Comparison of ENCODE assay signal across 11 cellular contexts in the genomic region with DNA sequence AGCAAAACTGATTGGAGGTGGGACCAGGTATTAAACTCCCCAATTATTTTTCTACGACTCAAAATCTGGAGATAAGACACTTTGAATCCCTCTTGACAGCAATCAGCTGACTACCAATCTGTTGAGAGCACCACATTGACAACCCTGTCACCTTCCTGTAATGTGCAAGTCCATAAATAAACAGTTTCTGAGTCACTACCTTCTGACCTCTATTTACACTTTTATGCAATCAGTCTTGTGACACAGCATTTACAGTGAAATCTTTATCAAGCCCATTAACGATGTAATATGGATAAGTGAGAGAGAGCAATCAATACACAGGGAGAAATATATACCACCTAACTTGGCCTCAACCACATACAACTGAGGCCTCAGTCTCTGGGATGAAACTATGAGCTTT.
"Had no signal": no experiment of that assay in that cellular context is flagged by ENCODE, and none has a peak within 500 bp of the region (broad histone marks: within the 10 kb centered on the region; RNA-seq: fewer than 3 reads in every experiment).

No MANE protein-coding gene starts in this region.

- DNase-seq: activated naive CD4-positive, alpha-beta T cell treated with anti-CD3 and anti-CD28 coated beads, Interleukin-2, amount 10 ng/mL, durations not matched to agents 7 days and 5 days; central memory CD4-positive, alpha-beta T cell; effector CD4-positive, alpha-beta T cell; foreskin melanocyte; heart right ventricle; midbrain; naive thymus-derived CD8-positive, alpha-beta T cell; stimulated activated CD4-positive, alpha-beta T cell treated with anti-CD3 and anti-CD28 coated beads, Interleukin-2, amount 100 ng/mL, for 48 hours; stimulated activated naive CD8-positive, alpha-beta T cell treated with anti-CD3 and anti-CD28 coated beads, Interleukin-15, Interleukin-2, amounts not matched to agents 100 U/mL and 50 U/mL, for 24 hours had no signal

- ATAC-seq: heart right ventricle; naive thymus-derived CD8-positive, alpha-beta T cell; stimulated activated naive CD8-positive, alpha-beta T cell treated with anti-CD3 and anti-CD28 coated beads, Interleukin-15, Interleukin-2, amounts not matched to agents 100 U/mL and 50 U/mL, for 24 hours had no signal

- H3K4me3 ChIP-seq: coronary artery, heart right ventricle, suprapubic skin had no signal
